In genomic region chr14:102469261-102469660, GRCh38 we compare ENCODE assay signal across 16 cellular contexts. TPM values are rescaled to one million over a fixed set of nuclear protein-coding genes. Genes with fewer than 3 reads are reported as not detected.
DNase-seq lines count a peak whose midpoint lies in the region; ATAC-seq and TF ChIP-seq lines count a peak whose summit lies in the region.
"Had no signal": no experiment of that assay in that cellular context is flagged by ENCODE, and none has a peak within 500 bp of the region (broad histone marks: within the 10 kb centered on the region; RNA-seq: fewer than 3 reads in every experiment).

No MANE protein-coding gene starts in this region.

- H3K27me3 ChIP-seq in hepatocyte (no peaks in the 10 kb centered on the region), gastrocnemius medialis (no peaks in the 10 kb centered on the region)
- H3K27me3 ChIP-seq: BLaER1 treated with 17β-estradiol and CSF1 and Interleukin-3, amounts not matched to agents 10 nM and 100 nM had no signal

- H3K4me2 ChIP-seq in hepatocyte = no peak overlapping the region
- H3K4me2 ChIP-seq: BLaER1 treated with 17β-estradiol and CSF1 and Interleukin-3, amounts not matched to agents 10 nM and 100 nM had no signal

- intact Hi-C loops in Calu3 (cut with micrococcal nuclease; ENCODE audit: unreplicated experiment) (no loop called here), gastrocnemius medialis (cut with DNase I; ENCODE audit: low total_unique reads) (no loop called here)

- peaks cover 14% of the 10 kb centered on the region for H3K4me1 Mint-ChIP-seq in Calu3 (ENCODE audit: low read depth, unreplicated experiment)
- H3K4me1 Mint-ChIP-seq in T-helper 17 cell = peaks cover 7% of the 10 kb centered on the region
- H3K4me1 Mint-ChIP-seq in immature natural killer cell = no peaks in the 10 kb centered on the region

- CTCF ChIA-PET in Calu3 (lab: Charles Lee) = no interaction called here

- no peak overlapping the region for H2AFZ ChIP-seq in hepatocyte
- H2AFZ ChIP-seq: GM23248 had no signal

- H3K9me3 ChIP-seq in T-helper 17 cell (ENCODE audit: control insufficient read depth, low read length, poor library complexity, severe bottlenecking) (no peaks in the 10 kb centered on the region), hepatocyte (ENCODE audit: low read depth) (no peaks in the 10 kb centered on the region), gastrocnemius medialis (no peaks in the 10 kb centered on the region)

- H3K27me3 Mint-ChIP-seq in Calu3 (ENCODE audit: unreplicated experiment) (no peaks in the 10 kb centered on the region), T-helper 17 cell (no peaks in the 10 kb centered on the region), immature natural killer cell (ENCODE audit: low read depth in 3 of 3) (peaks cover 0 to 1% (median 0%) of the 10 kb centered on the region in 3 donors)
- H3K27me3 Mint-ChIP-seq: CD4-positive, CD25-positive, alpha-beta regulatory T cell; IgD-negative memory B cell had no signal

- no TSS peak for BruUV-seq in Calu3 (replicated peaks; lab: Mats Ljungman, UMichigan)

- H3K4me1 ChIP-seq in hepatocyte (ENCODE audit: insufficient read depth) (peaks cover 9% of the 10 kb centered on the region), gastrocnemius medialis (peaks cover 13 to 28% of the 10 kb centered on the region in 2 donors)

- peaks cover 2% of the 10 kb centered on the region for H3K79me2 ChIP-seq in hepatocyte

- H3K36me3 ChIP-seq in hepatocyte (replicated peaks; ENCODE audit: insufficient read depth, low read depth) = no peaks in the 10 kb centered on the region
- H3K36me3 ChIP-seq in gastrocnemius medialis = peaks cover 0 to 8% of the 10 kb centered on the region in 2 donors

- H3K27ac Mint-ChIP-seq in Calu3 (ENCODE audit: unreplicated experiment) (peak overlapping the region; percentile 72), T-helper 17 cell (no peak overlapping the region), immature natural killer cell (no peak overlapping the region)
- H3K27ac Mint-ChIP-seq: CD4-positive, CD25-positive, alpha-beta regulatory T cell; IgD-negative memory B cell had no signal

- H3K4me3 Mint-ChIP-seq in Calu3 (ENCODE audit: low read depth, unreplicated experiment) (peak overlapping the region; percentile 17), T-helper 17 cell (peak overlapping the region; percentile 5), immature natural killer cell (no peak overlapping the region)
- H3K4me3 Mint-ChIP-seq: CD4-positive, CD25-positive, alpha-beta regulatory T cell; IgD-negative memory B cell had no signal

- no peaks in the 10 kb centered on the region for H3K9me2 ChIP-seq in hepatocyte (replicated peaks; ENCODE audit: insufficient read depth)

- no peaks in the 10 kb centered on the region for H4K20me1 ChIP-seq in hepatocyte (ENCODE audit: insufficient read depth, poor library complexity, severe bottlenecking)
- H4K20me1 ChIP-seq: BLaER1 treated with 17β-estradiol and CSF1 and Interleukin-3, amounts not matched to agents 10 nM and 100 nM had no signal

- WGBS in hepatocyte (ENCODE audit: low lambda C conversion rate, missing lambda C conversion rate) = 71% methylated on average over 1 of the region's 1 CpG

- H3K4me3 ChIP-seq in hepatocyte (no peak overlapping the region), gastrocnemius medialis (no peak overlapping the region)
- H3K4me3 ChIP-seq: BLaER1 treated with 17β-estradiol and CSF1 and Interleukin-3, amounts not matched to agents 10 nM and 100 nM; GM23248 had no signal

- TF ChIP-seq CTCF in Calu3 (IDR thresholded peaks at IDR 0.05; ENCODE audit: unreplicated experiment) (no peak), hepatocyte (IDR thresholded peaks at IDR 0.05; ENCODE audit: poor library complexity) (no peak), gastrocnemius medialis (IDR thresholded peaks at IDR 0.05 in 4 of 5, conservative IDR thresholded peaks at IDR 0.05 in 1 of 5) (no peak)

- DNase-seq in Calu3 (no peak), T-helper 17 cell (no peak), hepatocyte (ENCODE audit: low spot score) (no peak), gastrocnemius medialis (no peak), immature natural killer cell (no peak)
- DNase-seq in stimulated activated naive CD8-positive, alpha-beta T cell treated with anti-CD3 and anti-CD28 coated beads, Interleukin-15, Interleukin-2, amounts not matched to agents 100 U/mL and 50 U/mL, for 24 hours = no peak
- DNase-seq: 8988T; CD4-positive, CD25-positive, alpha-beta regulatory T cell; DMS 273 treated with DMSO at 0.1 percent for 48 hours; DMS79 treated with DMSO at 0.1 percent for 48 hours; EL; GM23248 had no signal

- H3K36me3 Mint-ChIP-seq in Calu3 (ENCODE audit: insufficient read depth, unreplicated experiment) (peaks cover 16% of the 10 kb centered on the region), T-helper 17 cell (ENCODE audit: low read depth) (peaks cover 9% of the 10 kb centered on the region), immature natural killer cell (peaks cover 15 to 35% (median 25%) of the 10 kb centered on the region in 3 donors)

- in situ Hi-C loops in gastrocnemius medialis (cut with MboI; ENCODE audit: low sequenced_read_pairs in 4 of 4) = no loop called here

- no peak for ATAC-seq in T-helper 17 cell
- no peak for ATAC-seq in gastrocnemius medialis
- ATAC-seq in GM19397 (IDR thresholded peaks at IDR 0.05; ENCODE audit: unreplicated experiment) = no peak
- ATAC-seq in stimulated activated naive CD8-positive, alpha-beta T cell treated with anti-CD3 and anti-CD28 coated beads, Interleukin-15, Interleukin-2, amounts not matched to agents 100 U/mL and 50 U/mL, for 24 hours = no peak
- ATAC-seq: HCT116 had no signal

- H3K27ac ChIP-seq in hepatocyte (peak overlapping the region; percentile 8), gastrocnemius medialis (peak overlapping the region; percentile 22 to 87 (median 58))
- H3K27ac ChIP-seq: BLaER1 treated with 17β-estradiol and CSF1 and Interleukin-3, amounts not matched to agents 10 nM and 100 nM; GM23248 had no signal

- H3K9me3 Mint-ChIP-seq in Calu3 (ENCODE audit: low read depth, unreplicated experiment) (peaks cover 5% of the 10 kb centered on the region), immature natural killer cell (no peaks in the 10 kb centered on the region)
- H3K9me3 Mint-ChIP-seq: IgD-negative memory B cell had no signal

- no peak for TF ChIP-seq POLR2A in gastrocnemius medialis (IDR thresholded peaks at IDR 0.05)

RNA-seq across cellular contexts. Expression of gene ANKRD9, which starts 40.3 kb away (rescaled TPM):
- total RNA-seq in Calu3 (2022) (23.3 and 23.8 TPM in 2 replicates), T-helper 17 cell (10 to 100 TPM in 1 of 2 donors, 1 to 10 TPM in 1; 3.3 to 17.6 TPM), hepatocyte (43.8 and 46.5 TPM in 2 replicates), gastrocnemius medialis (100 to 1,000 TPM; 155 to 450 (median 216) TPM)
- polyA plus RNA-seq in hepatocyte (88.1 and 90.7 TPM in 2 replicates), immature natural killer cell (1 to 10 TPM in 1 of 3 donors, under 1 TPM in 2; 0.22 to 2.1 (median 0.44) TPM)

Comparison
In these comparisons a context has a peak if more than half of its experiments do, and no peak if none do; other contexts are left out.
1. H3K4me3 Mint-ChIP-seq: peak in Calu3 (single experiment) and T-helper 17 cell (single experiment); none in immature natural killer cell (0 of 5).